Comparison of ENCODE assay signal across 8 cellular contexts in the genomic region with DNA sequence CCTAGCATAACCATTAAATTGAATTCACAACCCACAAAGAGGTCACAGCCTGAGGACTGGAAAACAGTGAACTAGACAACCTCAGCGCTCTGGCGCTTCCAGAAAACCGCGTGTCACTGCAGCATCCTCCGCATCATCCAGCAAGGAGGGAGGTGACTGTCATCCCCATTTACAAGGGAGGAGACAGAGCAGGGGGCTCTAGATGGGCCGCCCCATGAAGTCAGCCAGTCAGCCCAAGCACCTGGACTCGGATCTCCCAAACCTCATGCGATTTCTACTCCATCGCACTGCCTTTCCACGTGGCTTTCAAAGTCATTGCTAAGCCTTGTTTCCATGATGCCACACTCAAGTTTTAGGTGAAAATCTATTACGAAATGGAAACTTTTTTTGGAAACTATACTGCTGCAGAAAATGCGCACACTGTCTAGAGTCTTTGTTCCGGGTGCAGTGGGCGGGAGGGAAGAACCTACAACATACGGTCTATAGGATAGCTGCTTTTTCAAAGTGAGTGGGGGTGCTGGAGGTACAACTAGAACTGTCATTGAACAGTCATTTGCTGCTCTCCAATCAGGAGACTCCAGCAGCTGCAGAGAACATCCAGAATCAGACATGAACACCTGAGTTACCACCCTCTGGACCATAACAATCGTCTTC. TPM values are rescaled to one million over a fixed set of nuclear protein-coding genes. Genes with fewer than 3 reads are reported as not detected.
DNase-seq lines count a peak whose midpoint lies in the region; ATAC-seq and TF ChIP-seq lines count a peak whose summit lies in the region.

No MANE protein-coding gene starts in this region.

- H3K27me3 ChIP-seq in CD4-positive, CD25-positive, alpha-beta regulatory T cell (ENCODE audit: control insufficient read depth, insufficient read depth, low read length), result no peaks in the 10 kb centered on the region
- H3K27me3 ChIP-seq in Loucy (ENCODE audit: insufficient read depth, low read length, poor library complexity, severe bottlenecking) (no peaks in the 10 kb centered on the region), Karpas-422 (ENCODE audit: low read length) (no peaks in the 10 kb centered on the region), BE2C (no peaks in the 10 kb centered on the region)

- H3K9ac ChIP-seq in Loucy (ENCODE audit: low read depth, low read length, poor library complexity, severe bottlenecking), result peak overlapping the region; percentile 99
- H3K9ac ChIP-seq in Karpas-422 (ENCODE audit: low read length), result no peak overlapping the region

- TF ChIP-seq CTCF in Loucy (conservative IDR thresholded peaks at IDR 0.05; ENCODE audit: low read length) (no peak), nephron (IDR thresholded peaks at IDR 0.05; ENCODE audit: unreplicated experiment in 3 of 3) (no peak), coronary artery (IDR thresholded peaks at IDR 0.05) (no peak), BE2C (IDR thresholded peaks at IDR 0.05; ENCODE audit: low read depth, low read length) (no peak)

- peaks cover 6 to 59% (median 27%) of the 10 kb centered on the region in 4 donors for H3K4me1 Mint-ChIP-seq in CD4-positive, CD25-positive, alpha-beta regulatory T cell
- peaks cover 50% of the 10 kb centered on the region for H3K4me1 Mint-ChIP-seq in activated naive CD4-positive, alpha-beta T cell treated with anti-CD3 and anti-CD28 coated beads, Interleukin-2, amount 50 U/mL, for 24 hours
- H3K4me1 Mint-ChIP-seq in nephron, result peaks cover 34% of the 10 kb centered on the region

- H3K9me2 ChIP-seq in Loucy (replicated peaks; ENCODE audit: low read depth, low read length) (no peaks in the 10 kb centered on the region), Karpas-422 (replicated peaks; ENCODE audit: insufficient read depth, low read length) (no peaks in the 10 kb centered on the region)

- H3K27ac Mint-ChIP-seq in CD4-positive, CD25-positive, alpha-beta regulatory T cell, result peak overlapping the region in 2 of 3 donors; percentile 65 to 87
- H3K27ac Mint-ChIP-seq in activated naive CD4-positive, alpha-beta T cell treated with anti-CD3 and anti-CD28 coated beads, Interleukin-2, amount 50 U/mL, for 24 hours, result peak overlapping the region; percentile 68
- H3K27ac Mint-ChIP-seq in nephron, result no peak overlapping the region

- H2AFZ ChIP-seq in Loucy (ENCODE audit: low read length), result no peak overlapping the region
- H2AFZ ChIP-seq in Karpas-422 (ENCODE audit: low read length), result no peak overlapping the region

- H3K27me3 Mint-ChIP-seq in CD4-positive, CD25-positive, alpha-beta regulatory T cell, result peaks cover 7% of the 10 kb centered on the region
- H3K27me3 Mint-ChIP-seq in activated naive CD4-positive, alpha-beta T cell treated with anti-CD3 and anti-CD28 coated beads, Interleukin-2, amount 50 U/mL, for 24 hours, result no peaks in the 10 kb centered on the region
- H3K27me3 Mint-ChIP-seq in nephron (ENCODE audit: low read depth), result peaks cover 2% of the 10 kb centered on the region

- peak overlapping the region; percentile 94 for H3K4me2 ChIP-seq in Loucy (ENCODE audit: low read depth, low read length, poor library complexity, severe bottlenecking)
- no peak overlapping the region for H3K4me2 ChIP-seq in Karpas-422 (ENCODE audit: low read depth, low read length, poor library complexity, severe bottlenecking)

- no peaks in the 10 kb centered on the region for H3K9me3 ChIP-seq in CD4-positive, CD25-positive, alpha-beta regulatory T cell (ENCODE audit: control insufficient read depth in 2 of 2, low read length in 2 of 2)
- H3K9me3 ChIP-seq in Loucy (ENCODE audit: insufficient read depth, low read depth, low read length) (no peaks in the 10 kb centered on the region), Karpas-422 (ENCODE audit: low read length) (no peaks in the 10 kb centered on the region), BE2C (no peaks in the 10 kb centered on the region)

- peaks cover 47% of the 10 kb centered on the region for H4K20me1 ChIP-seq in Loucy (ENCODE audit: insufficient read depth, low read length, poor library complexity, severe bottlenecking)
- H4K20me1 ChIP-seq in Karpas-422 (ENCODE audit: insufficient read depth, low read depth, low read length), result peaks cover 21% of the 10 kb centered on the region

- peak overlapping the region; percentile 15 for H3K4me3 ChIP-seq in CD4-positive, CD25-positive, alpha-beta regulatory T cell (ENCODE audit: low read depth, low read length)
- H3K4me3 ChIP-seq in Loucy (ENCODE audit: low read length, poor library complexity, severe bottlenecking) (peak overlapping the region; percentile 37), coronary artery (no peak overlapping the region), Karpas-422 (ENCODE audit: low read length) (no peak overlapping the region), BE2C (ENCODE audit: low read depth, low read length) (no peak overlapping the region)

- no peaks in the 10 kb centered on the region for H3K36me3 Mint-ChIP-seq in CD4-positive, CD25-positive, alpha-beta regulatory T cell
- H3K36me3 Mint-ChIP-seq in activated naive CD4-positive, alpha-beta T cell treated with anti-CD3 and anti-CD28 coated beads, Interleukin-2, amount 50 U/mL, for 24 hours, result no peaks in the 10 kb centered on the region
- H3K36me3 Mint-ChIP-seq in nephron (ENCODE audit: low read depth), result peaks cover 7% of the 10 kb centered on the region

- H3K79me2 ChIP-seq in Loucy (ENCODE audit: insufficient read depth, low read length) (peaks cover 76% of the 10 kb centered on the region), Karpas-422 (ENCODE audit: low read length) (peaks cover 75% of the 10 kb centered on the region)

- H3K4me1 ChIP-seq in CD4-positive, CD25-positive, alpha-beta regulatory T cell (ENCODE audit: control insufficient read depth, insufficient read depth, low read length, poor library complexity, severe bottlenecking), result peaks cover 39% of the 10 kb centered on the region
- peaks cover 36% of the 10 kb centered on the region for H3K4me1 ChIP-seq in Loucy (ENCODE audit: insufficient read depth, low read length, poor library complexity, severe bottlenecking)
- H3K4me1 ChIP-seq in Karpas-422 (ENCODE audit: low read length), result peaks cover 25% of the 10 kb centered on the region
- peaks cover 9% of the 10 kb centered on the region for H3K4me1 ChIP-seq in BE2C

- ATAC-seq in CD4-positive, CD25-positive, alpha-beta regulatory T cell (ENCODE audit: low read depth in 2 of 2), result no peak

- no peaks in the 10 kb centered on the region for H3K36me3 ChIP-seq in CD4-positive, CD25-positive, alpha-beta regulatory T cell (ENCODE audit: control insufficient read depth, insufficient read depth, low read length)
- H3K36me3 ChIP-seq in Loucy (ENCODE audit: insufficient read depth, low read length) (no peaks in the 10 kb centered on the region), Karpas-422 (ENCODE audit: insufficient read depth, low read length) (no peaks in the 10 kb centered on the region), BE2C (peaks cover 38% of the 10 kb centered on the region)

- H3K9me3 Mint-ChIP-seq in CD4-positive, CD25-positive, alpha-beta regulatory T cell, result no peaks in the 10 kb centered on the region
- H3K9me3 Mint-ChIP-seq in activated naive CD4-positive, alpha-beta T cell treated with anti-CD3 and anti-CD28 coated beads, Interleukin-2, amount 50 U/mL, for 24 hours, result no peaks in the 10 kb centered on the region
- H3K9me3 Mint-ChIP-seq in nephron, result no peaks in the 10 kb centered on the region

- peak in 1 of 3 donors; percentile 8 for DNase-seq in CD4-positive, CD25-positive, alpha-beta regulatory T cell
- no peak for DNase-seq in coronary artery (ENCODE audit: low spot score)
- no peak for DNase-seq in Karpas-422
- DNase-seq in BE2C, result no peak
- DNase-seq in dedifferentiated amniotic fluid mesenchymal stem cell (ENCODE audit: extremely low spot score), result no peak

- H3K4me3 Mint-ChIP-seq in CD4-positive, CD25-positive, alpha-beta regulatory T cell, result peak overlapping the region; percentile 82 to 91 (median 89)
- H3K4me3 Mint-ChIP-seq in activated naive CD4-positive, alpha-beta T cell treated with anti-CD3 and anti-CD28 coated beads, Interleukin-2, amount 50 U/mL, for 24 hours, result peak overlapping the region; percentile 90
- peak overlapping the region; percentile 85 to 93 (median 93) for H3K4me3 Mint-ChIP-seq in nephron

- peak overlapping the region; percentile 44 for H3K27ac ChIP-seq in CD4-positive, CD25-positive, alpha-beta regulatory T cell (ENCODE audit: insufficient read depth, low read length, poor library complexity, severe bottlenecking)
- H3K27ac ChIP-seq in coronary artery (no peak overlapping the region), Karpas-422 (ENCODE audit: low read length) (no peak overlapping the region)

- H3F3A ChIP-seq in Loucy (ENCODE audit: low read depth), result no peaks in the 10 kb centered on the region

RNA-seq across cellular contexts. Expression of a gene that starts 2.8 kb away (rescaled TPM):
- total RNA-seq in CD4-positive, CD25-positive, alpha-beta regulatory T cell, result 78.0 TPM
- polyA plus RNA-seq in CD4-positive, CD25-positive, alpha-beta regulatory T cell, result 10 to 100 TPM; 12.0 to 13.6 (median 12.9) TPM
- 82.3 and 101 TPM in 2 replicates for total RNA-seq in Karpas-422 (2014; rRNA removed; shearing (Covaris generic); ENCODE audit: low replicate concordance)
- 254 TPM for polyA plus RNA-seq in BE2C (2012; ENCODE audit: insufficient read depth, insufficient read length, low read depth)

RNA-seq across cellular contexts. Expression of a gene that starts 15.1 kb away (rescaled TPM):
- total RNA-seq in CD4-positive, CD25-positive, alpha-beta regulatory T cell, result 39.3 TPM
- polyA plus RNA-seq in CD4-positive, CD25-positive, alpha-beta regulatory T cell, result under 1 TPM; 0.17 to 0.47 (median 0.28) TPM
- 10.8 and 13.3 TPM in 2 replicates for total RNA-seq in Karpas-422 (2014; rRNA removed; shearing (Covaris generic); ENCODE audit: low replicate concordance)
- polyA plus RNA-seq in BE2C (2012; ENCODE audit: insufficient read depth, insufficient read length, low read depth), result 84.6 TPM

RNA-seq across cellular contexts. Expression of a gene that starts 51.9 kb away (rescaled TPM):
- 16.5 TPM for total RNA-seq in CD4-positive, CD25-positive, alpha-beta regulatory T cell
- under 1 TPM; 0.47 to 0.82 (median 0.70) TPM for polyA plus RNA-seq in CD4-positive, CD25-positive, alpha-beta regulatory T cell
- total RNA-seq in Karpas-422 (2014; rRNA removed; shearing (Covaris generic); ENCODE audit: low replicate concordance), result 285 and 487 TPM in 2 replicates
- polyA plus RNA-seq in BE2C (2012; ENCODE audit: insufficient read depth, insufficient read length, low read depth), result not detected

RNA-seq across cellular contexts. Expression of a gene that starts 52.5 kb away (rescaled TPM):
- 131 TPM for total RNA-seq in CD4-positive, CD25-positive, alpha-beta regulatory T cell
- polyA plus RNA-seq in CD4-positive, CD25-positive, alpha-beta regulatory T cell, result 10 to 100 TPM; 73.6 to 91.1 (median 88.0) TPM
- total RNA-seq in Karpas-422 (2014; rRNA removed; shearing (Covaris generic); ENCODE audit: low replicate concordance), result 153 and 219 TPM in 2 replicates
- 9.7 TPM for polyA plus RNA-seq in BE2C (2012; ENCODE audit: insufficient read depth, insufficient read length, low read depth)

Comparison
In these comparisons a context has a peak if more than half of its experiments do, and no peak if none do; other contexts are left out.
1. H3K4me3 ChIP-seq: peak in CD4-positive, CD25-positive, alpha-beta regulatory T cell (single experiment) and Loucy (single experiment); none in coronary artery (single experiment), Karpas-422 (single experiment) and BE2C (single experiment).
2. H3K27ac Mint-ChIP-seq: peak in CD4-positive, CD25-positive, alpha-beta regulatory T cell (2 of 3) and activated naive CD4-positive, alpha-beta T cell treated with anti-CD3 and anti-CD28 coated beads, Interleukin-2, amount 50 U/mL, for 24 hours (single experiment); none in nephron (0 of 3).
3. RNA of a gene that starts 51.9 kb away (total RNA-seq): 285 to 487 TPM in Karpas-422; 16.5 TPM in CD4-positive, CD25-positive, alpha-beta regulatory T cell (single experiment); every median in the first group is over 10 times any median in the second.
4. Peak in every context shown above with its lines, with median percentiles within 50 percentile points of each other: H3K4me3 Mint-ChIP-seq.